20 cellular contexts compared by ENCODE assay signal in the genomic region with DNA sequence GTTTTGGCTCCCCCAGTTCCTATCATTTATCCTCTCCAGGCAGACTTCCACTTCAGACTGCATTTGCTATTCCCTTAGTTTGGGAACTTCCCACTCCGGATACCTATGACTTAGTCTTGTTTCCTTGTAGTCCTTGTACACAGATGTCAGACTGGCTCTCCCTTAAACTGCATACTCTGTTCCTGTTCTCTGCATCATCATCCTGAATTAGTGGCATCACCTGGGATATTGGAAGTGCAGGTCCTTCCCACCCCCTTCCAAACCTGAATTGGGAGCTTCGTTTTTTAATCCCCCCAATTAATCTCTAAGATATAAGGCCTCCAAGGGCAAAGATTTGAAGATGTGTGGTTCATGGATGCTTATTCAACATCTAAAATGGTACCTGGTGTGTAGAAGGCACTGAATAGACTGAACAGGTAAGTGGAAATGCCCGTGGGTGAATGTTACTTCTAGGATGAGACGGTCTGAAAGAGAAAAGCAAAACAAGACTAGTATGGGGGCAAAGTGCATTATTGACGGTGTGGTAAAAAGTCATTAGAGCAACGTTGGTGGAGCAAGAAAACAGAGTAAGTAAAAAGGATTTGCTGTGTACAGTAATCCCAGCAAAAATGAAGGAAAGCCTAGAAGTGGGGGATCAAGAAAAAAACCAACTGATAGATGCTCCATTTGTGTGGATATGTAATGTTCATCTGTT. TPM values are rescaled to one million over a fixed set of nuclear protein-coding genes. Genes with fewer than 3 reads are reported as not detected.
A peak's percentile ranks its signal among the peaks of the same experiment; 100 is the strongest.
DNase-seq lines count a peak whose midpoint lies in the region; ATAC-seq and TF ChIP-seq lines count a peak whose summit lies in the region.
"Had no signal": no experiment of that assay in that cellular context is flagged by ENCODE, and none has a peak within 500 bp of the region (broad histone marks: within the 10 kb centered on the region; RNA-seq: fewer than 3 reads in every experiment).

No MANE protein-coding gene starts in this region.

- ATAC-seq in activated CD4-positive, alpha-beta T cell treated with anti-CD3 and anti-CD28 coated beads for 36 hours: no peak
- ATAC-seq: gastrocnemius medialis, left ventricle myocardium superior had no signal

- no peak for TF ChIP-seq CTCF in nephron progenitor cell (IDR thresholded peaks at IDR 0.05)

- WGBS in HUES64: 89% methylated on average over 5 of the region's 6 CpGs

- no peaks in the 10 kb centered on the region for H3K27me3 Mint-ChIP-seq in activated CD4-positive, alpha-beta T cell treated with anti-CD3 and anti-CD28 coated beads for 36 hours
- no peaks in the 10 kb centered on the region for H3K27me3 Mint-ChIP-seq in activated naive CD8-positive, alpha-beta T cell
- H3K27me3 Mint-ChIP-seq in nephron progenitor cell (ENCODE audit: low read depth, poor library complexity): no peaks in the 10 kb centered on the region

- peaks cover 59% of the 10 kb centered on the region for H3K36me3 ChIP-seq in HUES64 (ENCODE audit: insufficient read depth, low read length)
- H3K36me3 ChIP-seq: uterus had no signal

- intact Hi-C loops in activated CD4-positive, alpha-beta T cell treated with anti-CD3 and anti-CD28 coated beads for 36 hours (cut with DNase I, micrococcal nuclease): loop anchor here in 1 of 2 experiments (1.0 kb wide), 1 partner anchor 8 kb away; no protein-coding TSS in a partner anchor

- H3K9me3 Mint-ChIP-seq in activated CD4-positive, alpha-beta T cell treated with anti-CD3 and anti-CD28 coated beads for 36 hours (ENCODE audit: low read depth): no peaks in the 10 kb centered on the region
- H3K9me3 Mint-ChIP-seq in activated naive CD8-positive, alpha-beta T cell (ENCODE audit: low read depth): no peaks in the 10 kb centered on the region
- no peaks in the 10 kb centered on the region for H3K9me3 Mint-ChIP-seq in nephron progenitor cell
- H3K9me3 Mint-ChIP-seq: CD14-positive monocyte had no signal

- peaks cover 56% of the 10 kb centered on the region for H3K36me3 Mint-ChIP-seq in activated CD4-positive, alpha-beta T cell treated with anti-CD3 and anti-CD28 coated beads for 36 hours (ENCODE audit: low read depth)
- H3K36me3 Mint-ChIP-seq in activated naive CD8-positive, alpha-beta T cell: peaks cover 25% of the 10 kb centered on the region
- peaks cover 52% of the 10 kb centered on the region for H3K36me3 Mint-ChIP-seq in nephron progenitor cell (ENCODE audit: low read depth)

- H3K9me3 ChIP-seq in HUES64 (ENCODE audit: insufficient read depth, low read depth, low read length): no peaks in the 10 kb centered on the region
- H3K9me3 ChIP-seq: gastrocnemius medialis, stomach, uterus had no signal

- no peak for DNase-seq in activated CD4-positive, alpha-beta T cell treated with anti-CD3 and anti-CD28 coated beads for 36 hours
- no peak for DNase-seq in activated CD4-positive, alpha-beta T cell treated with anti-CD3 and anti-CD28 coated beads, Interleukin-2, amount 50 U/mL, for 4 hours
- DNase-seq in nephron progenitor cell (no peak), superior temporal gyrus (ENCODE audit: extremely low spot score) (no peak), NCI-H2081 (lab: John Stamatoyannopoulos, UW) (no peak)
- DNase-seq in central memory CD4-positive, alpha-beta T cell: no peak
- DNase-seq: activated CD4-positive, alpha-beta T cell treated with anti-CD3 and anti-CD28 coated beads, Interleukin-2, amount 50 U/mL, for 1 hour; gastrocnemius medialis; left ventricle myocardium superior; NCI-H1694 treated with DMSO at 0.1 percent for 48 hours; NCI-H510A; stimulated activated CD4-positive, alpha-beta T cell treated with anti-CD3 and anti-CD28 coated beads, Interleukin-12 subunit alpha, Interleukin-12 subunit beta, amount 100 ng/mL, for 4 hours; stomach; uterus had no signal

- H3K27me3 ChIP-seq in HUES64 (ENCODE audit: insufficient read depth, low read length): no peaks in the 10 kb centered on the region
- H3K27me3 ChIP-seq: gastrocnemius medialis, stomach, uterus had no signal

- H3K4me3 ChIP-seq in HUES64 (ENCODE audit: low read length): no peak overlapping the region
- H3K4me3 ChIP-seq: coronary artery, gastrocnemius medialis, stomach, uterus had no signal

- H3K27ac Mint-ChIP-seq in activated CD4-positive, alpha-beta T cell treated with anti-CD3 and anti-CD28 coated beads for 36 hours: peak overlapping the region; percentile 38
- peak overlapping the region; percentile 80 for H3K27ac Mint-ChIP-seq in activated naive CD8-positive, alpha-beta T cell
- H3K27ac Mint-ChIP-seq in nephron progenitor cell: peak overlapping the region; percentile 70

- H3K9ac ChIP-seq in HUES64 (ENCODE audit: low read depth, low read length): no peak overlapping the region

- CTCF ChIA-PET in activated CD4-positive, alpha-beta T cell treated with anti-CD3 and anti-CD28 coated beads for 36 hours (lab: Charles Lee): interaction anchor here (0.5 to 1.3 kb wide), 4 partner anchors 8 to 99 kb away, joined by 3 to 4 read pairs (median 4); no protein-coding TSS in a partner anchor

- H3K27ac ChIP-seq in HUES64 (ENCODE audit: low read depth, low read length): 0 out of 2 replicates have a peak overlapping the region, but pooled peaks have one; percentile 1
- H3K27ac ChIP-seq: coronary artery, epithelial cell of prostate, gastrocnemius medialis, stomach, uterus had no signal

- POLR2A ChIA-PET in activated CD4-positive, alpha-beta T cell treated with anti-CD3 and anti-CD28 coated beads for 36 hours (lab: Charles Lee): no interaction called here

- no peaks in the 10 kb centered on the region for H3K4me1 ChIP-seq in HUES64 (ENCODE audit: insufficient read depth, low read length)
- H3K4me1 ChIP-seq: uterus had no signal

- H3K4me1 Mint-ChIP-seq in activated CD4-positive, alpha-beta T cell treated with anti-CD3 and anti-CD28 coated beads for 36 hours: peaks cover 44% of the 10 kb centered on the region
- H3K4me1 Mint-ChIP-seq in activated naive CD8-positive, alpha-beta T cell (ENCODE audit: low read depth): peaks cover 50% of the 10 kb centered on the region
- peaks cover 61% of the 10 kb centered on the region for H3K4me1 Mint-ChIP-seq in nephron progenitor cell

- no peak overlapping the region for H3K4me3 Mint-ChIP-seq in activated CD4-positive, alpha-beta T cell treated with anti-CD3 and anti-CD28 coated beads for 36 hours
- H3K4me3 Mint-ChIP-seq in activated naive CD8-positive, alpha-beta T cell: no peak overlapping the region
- no peak overlapping the region for H3K4me3 Mint-ChIP-seq in nephron progenitor cell
- H3K4me3 Mint-ChIP-seq: CD14-positive monocyte had no signal

RNA-seq across cellular contexts. Expression of gene MIR17HG, which starts 9.6 kb away (rescaled TPM):
- 10 to 100 TPM; 13.8 to 26.7 TPM for total RNA-seq in activated CD4-positive, alpha-beta T cell treated with anti-CD3 and anti-CD28 coated beads for 36 hours
- 19.3 TPM for polyA plus RNA-seq in HUES64 (2013, experiment 1 of 2)
- polyA plus RNA-seq in HUES64 (2013, experiment 2 of 2): 18.6 TPM

RNA-seq across cellular contexts. Expression of gene GPC5, which starts 41.4 kb away (rescaled TPM):
- total RNA-seq in activated CD4-positive, alpha-beta T cell treated with anti-CD3 and anti-CD28 coated beads for 36 hours: under 1 TPM; 0.63 to 0.66 TPM
- polyA plus RNA-seq in HUES64 (2013, experiment 1 of 2): 0.65 TPM
- polyA plus RNA-seq in HUES64 (2013, experiment 2 of 2): not detected
- total RNA-seq: gastrocnemius medialis, pulmonary artery endothelial cell had no signal
- polyA plus RNA-seq: CD14-positive monocyte, stomach had no signal
